In genomic region chr15:84046064-84046637, GRCh38 we compare ENCODE assay signal across 37 cellular contexts.
"Had no signal": no experiment of that assay in that cellular context is flagged by ENCODE, and none has a peak within 500 bp of the region (broad histone marks: within the 10 kb centered on the region; RNA-seq: fewer than 3 reads in every experiment).

No MANE protein-coding gene starts in this region.

- H3K27ac ChIP-seq: adrenal gland, cardiac muscle cell, VCaP had no signal

- H3K4me3 ChIP-seq: adrenal gland, cardiac muscle cell had no signal

- H3K27me3 ChIP-seq: adrenal gland, cardiac muscle cell had no signal

- H3K4me3 Mint-ChIP-seq: activated B cell treated with CpG ODN at 0.5 μM for 24 hours; activated CD4-positive, alpha-beta memory T cell treated with anti-CD3 and anti-CD28 coated beads for 36 hours; activated CD4-positive, alpha-beta T cell treated with anti-CD3 and anti-CD28 coated beads, Interleukin-2, amount 10 ng/mL, durations not matched to agents 24 days and 14 days; activated CD8-positive, alpha-beta T cell treated with anti-CD3 and anti-CD28 coated beads for 36 hours; activated naive CD4-positive, alpha-beta T cell treated with anti-CD3 and anti-CD28 coated beads for 36 hours; activated naive CD8-positive, alpha-beta T cell treated with anti-CD3 and anti-CD28 coated beads for 36 hours; activated T-cell treated with anti-CD3 and anti-CD28 coated beads, Interleukin-2, amount 50 U/mL, for 4 hours; activated T-cell treated with anti-CD3 and anti-CD28 coated beads, Interleukin-2, amount 50 U/mL, for 72 hours; activated T-helper 1 cell treated with anti-CD3 and anti-CD28 coated beads, Interleukin-12 subunit alpha, Interleukin-12 subunit beta, Interleukin-2, Interleukin-4 antibody, amounts not matched to agents 30 ng/mL and 10 ng/mL and 1 ng/mL, durations not matched to agents 14 hours and 24 hours and 36 hours; activated T-helper 17 cell treated with anti-CD3 and anti-CD28 coated beads, Interleukin-2, amount 50 U/mL, for 72 hours; brain; central memory CD8-positive, alpha-beta T cell; T-helper 1 cell treated with Interleukin-12 subunit alpha and Interleukin-12 subunit beta and Interleukin-4 antibody, amounts not matched to agents 30 μg/mL and 1 μg/mL, for 36 hours; T-helper 2 cell treated with Interferon-gamma antibody and Interleukin-4, amounts not matched to agents 5 μg/mL and 100 μg/mL, for 36 hours had no signal

- FAIRE-seq: bronchial epithelial cell, TTC549 had no signal

- H3K36me3 Mint-ChIP-seq: activated CD4-positive, alpha-beta memory T cell treated with anti-CD3 and anti-CD28 coated beads for 36 hours; activated naive CD8-positive, alpha-beta T cell treated with anti-CD3 and anti-CD28 coated beads for 36 hours; brain had no signal

- DNase-seq: activated B cell treated with CpG ODN at 0.5 μM for 24 hours; activated CD4-positive, alpha-beta memory T cell treated with anti-CD3 and anti-CD28 coated beads for 36 hours; activated CD4-positive, alpha-beta T cell treated with anti-CD3 and anti-CD28 coated beads for 4 hours; activated CD4-positive, alpha-beta T cell treated with anti-CD3 and anti-CD28 coated beads, Interleukin-2, amount 10 ng/mL, durations not matched to agents 24 days and 14 days; activated CD4-positive, alpha-beta T cell treated with anti-CD3 and anti-CD28 coated beads, Interleukin-2, amount 50 U/mL, for 1 hour; activated CD4-positive, alpha-beta T cell treated with anti-CD3 and anti-CD28 coated beads, Interleukin-2, amount 50 U/mL, for 4 hours; activated CD4-positive, CD25-positive, alpha-beta regulatory T cell treated with anti-CD3 and anti-CD28 coated beads, Interleukin-2, amount 50 U/mL, for 72 hours; activated CD8-positive, alpha-beta memory T cell treated with anti-CD3 and anti-CD28 coated beads, Interleukin-2, amount 50 U/mL, for 4 hours; activated CD8-positive, alpha-beta T cell treated with anti-CD3 and anti-CD28 coated beads for 36 hours; activated effector memory CD4-positive, alpha-beta T cell treated with anti-CD3 and anti-CD28 coated beads, Interleukin-2, amount 50 U/mL, for 16 hours; activated gamma-delta T cell treated with Interleukin-2 at 50 U/mL for 16 hours; activated naive CD4-positive, alpha-beta T cell; activated naive CD4-positive, alpha-beta T cell treated with anti-CD3 and anti-CD28 coated beads for 36 hours; activated naive CD4-positive, alpha-beta T cell treated with anti-CD3 and anti-CD28 coated beads, Interleukin-2, amount 50 U/mL, for 16 hours; activated naive CD8-positive, alpha-beta T cell treated with anti-CD3 and anti-CD28 coated beads for 36 hours; activated T-cell treated with anti-CD3 and anti-CD28 coated beads for 4 hours; activated T-cell treated with anti-CD3 and anti-CD28 coated beads, Interleukin-2, amount 50 U/mL, for 1 hour; activated T-cell treated with anti-CD3 and anti-CD28 coated beads, Interleukin-2, amount 50 U/mL, for 4 hours; activated T-cell treated with anti-CD3 and anti-CD28 coated beads, Interleukin-2, amount 50 U/mL, for 72 hours; adrenal gland; amniotic stem cell; aorta; caudate nucleus; cerebellar nuclear complex; T-helper 2 cell; T-helper 9 cell had no signal

- H3K36me3 ChIP-seq: adrenal gland, cardiac muscle cell had no signal

- H3K27ac Mint-ChIP-seq: activated B cell treated with CpG ODN at 0.5 μM for 24 hours; activated CD4-positive, alpha-beta memory T cell treated with anti-CD3 and anti-CD28 coated beads for 36 hours; activated CD4-positive, alpha-beta T cell treated with anti-CD3 and anti-CD28 coated beads, Interleukin-2, amount 10 ng/mL, durations not matched to agents 24 days and 14 days; activated CD8-positive, alpha-beta T cell treated with anti-CD3 and anti-CD28 coated beads for 36 hours; activated naive CD4-positive, alpha-beta T cell treated with anti-CD3 and anti-CD28 coated beads for 36 hours; activated naive CD4-positive, alpha-beta T cell treated with anti-CD3 and anti-CD28 coated beads, Interleukin-2, amount 50 U/mL, for 72 hours; activated naive CD8-positive, alpha-beta T cell treated with anti-CD3 and anti-CD28 coated beads for 36 hours; activated T-cell treated with anti-CD3 and anti-CD28 coated beads, Interleukin-2, amount 50 U/mL, for 72 hours; activated T-helper 1 cell treated with anti-CD3 and anti-CD28 coated beads, Interleukin-12 subunit alpha, Interleukin-12 subunit beta, Interleukin-2, Interleukin-4 antibody, amounts not matched to agents 30 ng/mL and 10 ng/mL and 1 ng/mL, durations not matched to agents 14 hours and 24 hours and 36 hours; activated T-helper 17 cell treated with anti-CD3 and anti-CD28 coated beads, Interleukin-2, amount 50 U/mL, for 72 hours; brain; T-helper 1 cell treated with Interleukin-12 subunit alpha and Interleukin-12 subunit beta and Interleukin-4 antibody, amounts not matched to agents 30 μg/mL and 1 μg/mL, for 36 hours; T-helper 2 cell treated with Interferon-gamma antibody and Interleukin-4, amounts not matched to agents 5 μg/mL and 100 μg/mL, for 36 hours had no signal

- H3K4me1 Mint-ChIP-seq: activated B cell treated with CpG ODN at 0.5 μM for 24 hours; activated CD4-positive, alpha-beta T cell treated with anti-CD3 and anti-CD28 coated beads, Interleukin-2, amount 10 ng/mL, durations not matched to agents 24 days and 14 days; activated naive CD8-positive, alpha-beta T cell treated with anti-CD3 and anti-CD28 coated beads for 36 hours; activated T-helper 17 cell treated with anti-CD3 and anti-CD28 coated beads, Interleukin-2, amount 50 U/mL, for 72 hours; brain; central memory CD8-positive, alpha-beta T cell had no signal

- H3K4me1 ChIP-seq: adrenal gland had no signal

- H3K27me3 Mint-ChIP-seq: activated CD4-positive, alpha-beta T cell treated with anti-CD3 and anti-CD28 coated beads, Interleukin-2, amount 10 ng/mL, durations not matched to agents 24 days and 14 days; central memory CD8-positive, alpha-beta T cell had no signal
